Comparison of ENCODE assay signal across 22 cellular contexts in genomic region chr5:176918613-176919012, GRCh38. TPM values are rescaled to one million over a fixed set of nuclear protein-coding genes. Genes with fewer than 3 reads are reported as not detected.
DNase-seq lines count a peak whose midpoint lies in the region; ATAC-seq, FAIRE-seq and TF ChIP-seq lines count a peak whose summit lies in the region.
"Had no signal": no experiment of that assay in that cellular context is flagged by ENCODE, and none has a peak within 500 bp of the region (broad histone marks: within the 10 kb centered on the region; RNA-seq: fewer than 3 reads in every experiment).

No MANE protein-coding gene starts in this region.

- H3K9me3 ChIP-seq in IMR-90 (ENCODE audit: control insufficient read depth, insufficient read depth, low read length) (no peaks in the 10 kb centered on the region), H1 (ENCODE audit: insufficient read depth in 2 of 2, low read depth in 1 of 2, low read length in 1 of 2) (no peaks in the 10 kb centered on the region), osteoblast (ENCODE audit: low read depth, low read length) (no peaks in the 10 kb centered on the region), left ventricle myocardium inferior (replicated peaks) (no peaks in the 10 kb centered on the region)
- H3K9me3 ChIP-seq: BLaER1, Caco-2 had no signal

- dilution Hi-C loops in IMR-90 (cut with HindIII; ENCODE audit: low sequenced_read_pairs, unreplicated experiment): no loop called here

- no peak overlapping the region for H4K5ac ChIP-seq in IMR-90 (ENCODE audit: low read depth, low read length)
- no peak overlapping the region for H4K5ac ChIP-seq in H1 (ENCODE audit: insufficient read length, low read depth, low read length)

- 65 to 100% methylated on average over 2 to 4 of the region's 6 CpGs for WGBS in IMR-90 (ENCODE audit: extremely low coverage in 2 of 2, insufficient read length in 1 of 2), 2 experiments
- 94 to 100% methylated on average over 1 to 6 of the region's 6 CpGs for WGBS in H1 (ENCODE audit: extremely low coverage in 1 of 2, insufficient coverage in 1 of 2, insufficient read length in 1 of 2, insufficient replicate concordance in 2 of 2, low coverage in 1 of 2, low lambda C conversion rate in 2 of 2, missing lambda C conversion rate in 1 of 2), 2 experiments

- no peak for ATAC-seq in IMR-90 (ENCODE audit: low read depth)
- ATAC-seq: CD8-positive, alpha-beta T cell; GM12878; HCT116 had no signal

- H3K27me3 ChIP-seq in IMR-90 (ENCODE audit: control insufficient read depth, insufficient read depth, low read length): no peaks in the 10 kb centered on the region
- no peaks in the 10 kb centered on the region for H3K27me3 ChIP-seq in H1 (replicated peaks in 1 of 4; ENCODE audit: control insufficient read depth in 3 of 4, extremely low read depth in 1 of 4, insufficient read depth in 3 of 4, low read length in 3 of 4)
- no peaks in the 10 kb centered on the region for H3K27me3 ChIP-seq in osteoblast (ENCODE audit: insufficient read depth, low read length)
- no peaks in the 10 kb centered on the region for H3K27me3 ChIP-seq in left ventricle myocardium inferior (ENCODE audit: low read depth)
- H3K27me3 ChIP-seq: BLaER1 had no signal

- H3K4me2 ChIP-seq in IMR-90 (ENCODE audit: low read depth, low read length) (no peak overlapping the region), H1 (ENCODE audit: insufficient read depth in 1 of 2, low read depth in 2 of 2, low read length in 2 of 2) (no peak overlapping the region), osteoblast (ENCODE audit: insufficient read depth, low read length) (no peak overlapping the region)
- H3K4me2 ChIP-seq: BLaER1 had no signal

- TF ChIP-seq EP300 in H1 (IDR thresholded peaks at IDR 0.05; ENCODE audit: borderline replicate concordance in 1 of 2, low read depth in 2 of 2, low read length in 2 of 2): no peak

- H3K79me1 ChIP-seq in IMR-90 (ENCODE audit: low read depth in 1 of 2, low read length in 2 of 2) (peaks cover 21 to 37% of the 10 kb centered on the region in 2 experiments), H1 (ENCODE audit: low read depth, low read length) (no peaks in the 10 kb centered on the region)

- CTCF ChIA-PET in HEK293T (lab: Yijun Ruan, JAX) (no interaction called here), IMR-90 (lab: Yijun Ruan, JAX) (no interaction called here), H1 (lab: Charles Lee; ENCODE audit: partially characterized antibody) (interaction anchor here (0.6 kb wide), 1 partner anchor 21 kb away, joined by 3 read pairs; no protein-coding TSS in a partner anchor)

- H3K14ac ChIP-seq in IMR-90 (replicated peaks; ENCODE audit: low read depth, low read length) (no peak overlapping the region), H1 (ENCODE audit: insufficient read length) (no peak overlapping the region)

- H2BK15ac ChIP-seq in IMR-90 (ENCODE audit: low read depth, low read length): no peak overlapping the region
- H2BK15ac ChIP-seq in H1 (ENCODE audit: low read length): no peak overlapping the region

- TF ChIP-seq CTCF in IMR-90 (conservative IDR thresholded peaks at IDR 0.05; ENCODE audit: low read depth, low read length): no peak
- TF ChIP-seq CTCF in H1 (IDR thresholded peaks at IDR 0.05; ENCODE audit: control extremely low read depth in 1 of 3, insufficient read depth in 1 of 3, low read depth in 1 of 3, low read length in 3 of 3): no peak
- no peak for TF ChIP-seq CTCF in osteoblast (IDR thresholded peaks at IDR 0.05; ENCODE audit: extremely low read depth, low read depth, low read length)
- no peak for TF ChIP-seq CTCF in left ventricle myocardium inferior (IDR thresholded peaks at IDR 0.05; ENCODE audit: borderline replicate concordance)

- H3K18ac ChIP-seq in IMR-90 (ENCODE audit: low read depth, low read length): no peak overlapping the region
- no peak overlapping the region for H3K18ac ChIP-seq in H1 (ENCODE audit: extremely low read depth, low read length)

- intact Hi-C loops in IMR-90 (cut with micrococcal nuclease) (no loop called here), left ventricle myocardium inferior (cut with micrococcal nuclease) (no loop called here)

- no peak overlapping the region for H2AK9ac ChIP-seq in IMR-90 (replicated peaks; ENCODE audit: low read depth, low read length, poor library complexity)

- H4K20me1 ChIP-seq in IMR-90 (ENCODE audit: insufficient read depth, low read length) (peaks cover 10% of the 10 kb centered on the region), H1 (replicated peaks in 1 of 2; ENCODE audit: control insufficient read depth in 1 of 2, insufficient read depth in 2 of 2, low read length in 2 of 2) (peaks cover 0 to 3% of the 10 kb centered on the region in 2 experiments), osteoblast (ENCODE audit: insufficient read depth, low read length) (peaks cover 2% of the 10 kb centered on the region)

- H2BK5ac ChIP-seq in IMR-90 (ENCODE audit: low read depth, low read length, poor library complexity, severe bottlenecking): no peak overlapping the region
- no peak overlapping the region for H2BK5ac ChIP-seq in H1 (ENCODE audit: low read depth, low read length)

- H3K9ac ChIP-seq in IMR-90 (ENCODE audit: low read depth, low read length) (no peak overlapping the region), H1 (replicated peaks in 1 of 4; ENCODE audit: extremely low read depth in 1 of 4, low read depth in 3 of 4, low read length in 3 of 4) (no peak overlapping the region)
- H3K9ac ChIP-seq: BLaER1, GM23248 had no signal

- peaks cover 3% of the 10 kb centered on the region; the same call in 1 of the 2 replicates for H3K9me1 ChIP-seq in IMR-90 (ENCODE audit: insufficient read depth, low read length)

- H2AFZ ChIP-seq in IMR-90 (replicated peaks; ENCODE audit: low read length, poor library complexity): no peak overlapping the region
- no peak overlapping the region for H2AFZ ChIP-seq in H1 (ENCODE audit: low read length)
- no peak overlapping the region for H2AFZ ChIP-seq in osteoblast (ENCODE audit: low read length)
- H2AFZ ChIP-seq: GM23248 had no signal

- H4K91ac ChIP-seq in IMR-90 (ENCODE audit: insufficient read depth, low read depth, low read length) (no peak overlapping the region), H1 (replicated peaks; ENCODE audit: insufficient read length, low read length) (no peak overlapping the region)

- no peak for TF ChIP-seq POLR2A in IMR-90 (IDR thresholded peaks at IDR 0.05; ENCODE audit: low read depth, low read length)
- TF ChIP-seq POLR2A in H1 (IDR thresholded peaks at IDR 0.05; ENCODE audit: control extremely low read depth in 1 of 2, low read depth in 2 of 2, low read length in 2 of 2): no peak

- no peak for FAIRE-seq in H1 (lab: Jason Lieb, UNC)
- FAIRE-seq: GM12878, GM19239 had no signal

- H3K56ac ChIP-seq in IMR-90 (ENCODE audit: extremely low read depth, insufficient read depth, low read length) (no peak overlapping the region), H1 (replicated peaks; ENCODE audit: insufficient read length, low read depth, low read length) (no peak overlapping the region)

- H3K23ac ChIP-seq in IMR-90 (ENCODE audit: low read depth, low read length) (no peak overlapping the region), H1 (ENCODE audit: insufficient read length) (no peak overlapping the region)

- DNase-seq in HEK293T (ENCODE audit: extremely low spot score) (no peak), IMR-90 (no peak), H1 (ENCODE audit: low read depth in 1 of 2, low spot score in 2 of 2) (no peak), osteoblast (ENCODE audit: insufficient read length, low spot score, missing footprints) (peak; percentile 21), left ventricle myocardium inferior (no peak), DMS 273 treated with DMSO at 0.1 percent for 48 hours (lab: John Stamatoyannopoulos, UW) (no peak)
- DNase-seq: Caco-2; CD4-positive, CD25-positive, alpha-beta regulatory T cell; CD8-positive, alpha-beta T cell; DMS79; EL; GDM1; GM23248; H9; HFFc6 had no signal

- H2BK120ac ChIP-seq in IMR-90 (ENCODE audit: low read depth, low read length) (no peak overlapping the region), H1 (replicated peaks; ENCODE audit: low read depth, low read length) (no peak overlapping the region)

- H3K4me1 ChIP-seq in IMR-90 (ENCODE audit: control insufficient read depth, insufficient read depth, low read length): peaks cover 6% of the 10 kb centered on the region; the same call in 1 of the 2 replicates
- H3K4me1 ChIP-seq in H1 (replicated peaks in 1 of 4; ENCODE audit: control insufficient read depth in 3 of 4, insufficient read depth in 4 of 4, low read length in 3 of 4): no peaks in the 10 kb centered on the region
- no peaks in the 10 kb centered on the region for H3K4me1 ChIP-seq in osteoblast (ENCODE audit: insufficient read depth, low read length)
- no peaks in the 10 kb centered on the region for H3K4me1 ChIP-seq in left ventricle myocardium inferior
- H3K4me1 ChIP-seq: BLaER1 had no signal

- peaks cover 3% of the 10 kb centered on the region; the same call in 1 of the 2 replicates for H3K36me3 ChIP-seq in IMR-90 (ENCODE audit: control insufficient read depth, insufficient read depth, low read length)
- peaks cover 0 to 2% (median 0%) of the 10 kb centered on the region in 4 experiments; a peak in 3 of 8 replicates for H3K36me3 ChIP-seq in H1 (ENCODE audit: control insufficient read depth in 2 of 4, insufficient read depth in 4 of 4, low read length in 3 of 4)
- no peaks in the 10 kb centered on the region for H3K36me3 ChIP-seq in osteoblast (ENCODE audit: insufficient read depth, low read length)
- H3K36me3 ChIP-seq in left ventricle myocardium inferior: peaks cover 15% of the 10 kb centered on the region

- no peaks in the 10 kb centered on the region; the same call in 1 of the 2 replicates for H3K23me2 ChIP-seq in H1 (ENCODE audit: low read depth, low read length)

- POLR2A ChIA-PET in HEK293T (lab: Yijun Ruan, JAX): no interaction called here
- POLR2A ChIA-PET in IMR-90 (lab: Charles Lee; ENCODE audit: unreplicated experiment): no interaction called here
- POLR2A ChIA-PET in H1 (lab: Charles Lee; ENCODE audit: partially characterized antibody): no interaction called here

- BruUV-seq in IMR-90 (replicated peaks; lab: Mats Ljungman, UMichigan): no TSS peak

- H3K4ac ChIP-seq in IMR-90 (ENCODE audit: low read depth, low read length): no peak overlapping the region
- no peak overlapping the region for H3K4ac ChIP-seq in H1 (replicated peaks; ENCODE audit: insufficient read length, low read depth, low read length)

- H2BK20ac ChIP-seq in IMR-90 (ENCODE audit: low read depth, low read length): no peak overlapping the region
- no peak overlapping the region for H2BK20ac ChIP-seq in H1 (ENCODE audit: low read length)

- no peak overlapping the region for H3K27ac ChIP-seq in IMR-90 (ENCODE audit: insufficient read depth, low read length)
- no peak overlapping the region for H3K27ac ChIP-seq in H1 (ENCODE audit: low read depth, low read length)
- no peak overlapping the region for H3K27ac ChIP-seq in osteoblast (ENCODE audit: low read depth, low read length)
- no peak overlapping the region for H3K27ac ChIP-seq in left ventricle myocardium inferior (replicated peaks)
- H3K27ac ChIP-seq: BLaER1, C4-2B, GM23248 had no signal

- in situ Hi-C loops in IMR-90 (cut with MboI; ENCODE audit: low sequenced_read_pairs): no loop called here

- H4K8ac ChIP-seq in IMR-90 (ENCODE audit: low read depth in 2 of 2, low read length in 2 of 2) (no peak overlapping the region), H1 (ENCODE audit: extremely low read depth, insufficient read depth, low read length) (no peak overlapping the region)

- H3K79me2 ChIP-seq in H1 (ENCODE audit: control insufficient read depth in 1 of 2, insufficient read depth in 2 of 2, low read length in 2 of 2) (no peaks in the 10 kb centered on the region; a peak in 1 of 4 replicates), osteoblast (ENCODE audit: insufficient read depth, low read length) (no peaks in the 10 kb centered on the region)

- no peak for TF ChIP-seq RAD21 in IMR-90 (IDR thresholded peaks at IDR 0.05; ENCODE audit: low read length)
- no peak for TF ChIP-seq RAD21 in H1 (IDR thresholded peaks at IDR 0.05 in 1 of 2, conservative IDR thresholded peaks at IDR 0.05 in 1 of 2; ENCODE audit: low read depth in 2 of 2, low read length in 2 of 2)

- no peak overlapping the region for H2AK5ac ChIP-seq in IMR-90 (ENCODE audit: low read depth, low read length)
- no peak overlapping the region for H2AK5ac ChIP-seq in H1 (ENCODE audit: low read depth, low read length)

- H3K4me3 ChIP-seq in IMR-90 (ENCODE audit: insufficient read depth, low read depth, low read length) (no peak overlapping the region), H1 (ENCODE audit: extremely low read depth in 1 of 4, insufficient read depth in 2 of 4, low read depth in 3 of 4, low read length in 4 of 4) (no peak overlapping the region), osteoblast (ENCODE audit: insufficient read depth, low read length) (no peak overlapping the region), left ventricle myocardium inferior (no peak overlapping the region)
- H3K4me3 ChIP-seq: BLaER1, GM12878, GM23248 had no signal

- no peak overlapping the region for H2BK12ac ChIP-seq in H1 (ENCODE audit: low read depth, low read length)

RNA-seq across cellular contexts. Expression of gene HK3, which starts 19.5 kb away (rescaled TPM):
- total RNA-seq in IMR-90 (2012; rRNA removed): not detected in 2 replicates
- polyA plus RNA-seq in IMR-90 (2012; rRNA removed): not detected in 2 replicates
- not detected in 2 replicates for polyA plus RNA-seq in IMR-90 (2012; cell fraction: cytosol; rRNA removed)
- 0.05 and 0.15 TPM in 2 replicates for polyA plus RNA-seq in IMR-90 (2012; cell fraction: nucleus; rRNA removed; ENCODE audit: low replicate concordance)
- total RNA-seq in H1 (2021; fragmentation: NEBNext Ultra II Directional; extraction: Animal tissue kit (Norgen Biotek cat#: 25700)): not detected in 2 replicates
- not detected in 2 replicates for polyA plus RNA-seq in H1 (2011; rRNA removed)
- 0.04 TPM for polyA plus RNA-seq in H1 (2011; cell fraction: cytosol; rRNA removed)
- polyA plus RNA-seq in H1 (2011; cell fraction: nucleus; rRNA removed): 0.10 TPM
- not detected in 4 replicates for polyA plus RNA-seq in H1 (2012, experiment 1 of 2)
- not detected for polyA plus RNA-seq in H1 (2012, experiment 2 of 2)
- not detected for polyA plus RNA-seq in H1 (2013, experiment 1 of 2)
- not detected for polyA plus RNA-seq in H1 (2013, experiment 2 of 2)
- polyA minus RNA-seq in H1 (2011; rRNA and poly(A)+ RNA removed): 0.24 TPM in 1 of 2 replicates, not detected in the other
- not detected for polyA minus RNA-seq in H1 (2011; cell fraction: cytosol; rRNA and poly(A)+ RNA removed)
- polyA minus RNA-seq in H1 (2011; cell fraction: nucleus; rRNA and poly(A)+ RNA removed): not detected
- under 0.01 and 1.8 TPM in 2 replicates for total RNA-seq in osteoblast
- 3.5 TPM for total RNA-seq in left ventricle myocardium inferior
- total RNA-seq: A172; CD8-positive, alpha-beta T cell; GM23248; H9; HFFc6 had no signal
- polyA plus RNA-seq: AG04450, GM23248 had no signal
